ENCODE assay signal across 7 cellular contexts in the genomic region with DNA sequence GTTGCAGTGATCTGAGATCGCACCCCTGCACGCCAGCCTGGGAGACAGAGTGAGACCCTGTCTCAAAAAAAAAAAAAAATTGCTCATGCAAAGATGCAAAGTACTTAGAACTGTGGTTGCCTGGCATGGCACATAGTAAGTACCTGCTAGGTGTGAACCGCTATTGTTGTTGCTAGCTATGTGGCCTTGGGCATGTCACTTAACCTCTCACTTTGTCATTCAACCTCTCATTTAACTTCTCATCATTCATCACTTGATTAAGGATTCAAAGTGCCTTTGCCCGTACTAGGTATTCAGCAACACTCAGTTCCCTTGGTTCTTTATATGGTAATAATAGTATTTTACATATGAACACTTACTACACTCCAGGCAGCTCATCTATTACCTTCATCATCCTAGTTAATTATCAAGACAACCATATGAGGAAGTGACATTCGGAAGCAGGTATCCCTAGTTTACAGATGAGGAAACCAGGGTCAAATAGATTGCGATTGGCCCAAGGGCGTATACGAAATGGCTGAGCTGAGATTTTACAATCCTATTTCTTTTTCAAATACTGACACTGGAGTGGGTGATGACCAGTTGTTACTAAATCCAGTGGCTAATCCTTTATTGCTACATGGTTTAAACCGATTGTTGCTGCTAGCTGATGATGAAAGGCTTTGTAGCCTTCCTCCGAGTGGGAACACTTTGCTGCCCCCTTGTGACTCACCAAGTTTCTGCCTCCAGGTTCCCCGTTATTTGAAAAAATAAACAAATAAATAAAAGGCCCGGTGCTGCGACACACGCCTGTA. TPM values are rescaled to one million over a fixed set of nuclear protein-coding genes. Genes with fewer than 3 reads are reported as not detected.
DNase-seq lines count a peak whose midpoint lies in the region; ATAC-seq and TF ChIP-seq lines count a peak whose summit lies in the region.

No MANE protein-coding gene starts in this region.

- no peaks in the 10 kb centered on the region for H4K20me1 ChIP-seq in smooth muscle cell (ENCODE audit: low read depth)

- no peak overlapping the region for H3K9ac ChIP-seq in smooth muscle cell (ENCODE audit: low read depth)

- no peaks in the 10 kb centered on the region for H3K9me3 ChIP-seq in SJSA1 (replicated peaks)
- no peaks in the 10 kb centered on the region for H3K9me3 ChIP-seq in smooth muscle cell (replicated peaks; ENCODE audit: low read depth)

- no peak overlapping the region for H3K4me3 ChIP-seq in Jurkat, Clone E6-1 (ENCODE audit: low read length)
- H3K4me3 ChIP-seq in SJSA1 (no peak overlapping the region), smooth muscle cell (no peak overlapping the region)

- DNase-seq in Jurkat, Clone E6-1 (ENCODE audit: low read depth, low spot score): peak; percentile 60
- peak; percentile 43 to 52 for DNase-seq in SJSA1 (ENCODE audit: low read depth in 1 of 2, low spot score in 2 of 2)
- peak; percentile 81 for DNase-seq in activated naive CD4-positive, alpha-beta T cell treated with anti-CD3 and anti-CD28 coated beads for 36 hours
- DNase-seq in left ventricle myocardium superior: peak; percentile 50
- DNase-seq in smooth muscle cell (lab: John Stamatoyannopoulos, UW; ENCODE audit: unreplicated experiment): peak; percentile 2

- H3K36me3 ChIP-seq in SJSA1: no peaks in the 10 kb centered on the region
- H3K36me3 ChIP-seq in smooth muscle cell (ENCODE audit: low read depth): no peaks in the 10 kb centered on the region

- H3K4me2 ChIP-seq in smooth muscle cell: no peak overlapping the region

- CTCF ChIA-PET in activated naive CD4-positive, alpha-beta T cell treated with anti-CD3 and anti-CD28 coated beads for 36 hours (lab: Charles Lee): interaction anchor here (0.6 to 4.6 kb wide), 37 partner anchors 9 to 248 kb away, joined by 3 to 37 read pairs (median 4); no protein-coding TSS in a partner anchor

- H3K27ac ChIP-seq in SJSA1 (no peak overlapping the region), smooth muscle cell (ENCODE audit: low read depth) (no peak overlapping the region)

- peaks cover 6% of the 10 kb centered on the region for H3K4me1 Mint-ChIP-seq in activated naive CD4-positive, alpha-beta T cell treated with anti-CD3 and anti-CD28 coated beads for 36 hours (ENCODE audit: low read depth)

- no peaks in the 10 kb centered on the region for H3K79me2 ChIP-seq in smooth muscle cell (ENCODE audit: low read depth)

- TF ChIP-seq CTCF in GM12873 (IDR thresholded peaks at IDR 0.05; ENCODE audit: insufficient read depth, low read depth, low read length, missing control alignments) (peak; percentile 72), smooth muscle cell (IDR thresholded peaks at IDR 0.05; ENCODE audit: borderline replicate concordance, insufficient read depth, poor library complexity, severe bottlenecking) (peak; percentile 52)

- ATAC-seq in left ventricle myocardium superior (peak; percentile 51), HG02798 (IDR thresholded peaks at IDR 0.05; ENCODE audit: poor library complexity, unreplicated experiment) (no peak)

- H3K4me1 ChIP-seq in SJSA1 (replicated peaks) (no peaks in the 10 kb centered on the region), smooth muscle cell (ENCODE audit: low read depth) (no peaks in the 10 kb centered on the region)

- 51% methylated on average over 14 of the region's 14 CpGs for WGBS in smooth muscle cell (ENCODE audit: low lambda C conversion rate)

- no peaks in the 10 kb centered on the region for H3K36me3 Mint-ChIP-seq in activated naive CD4-positive, alpha-beta T cell treated with anti-CD3 and anti-CD28 coated beads for 36 hours (ENCODE audit: low read depth)

- H3F3A ChIP-seq in smooth muscle cell (ENCODE audit: low read depth): no peaks in the 10 kb centered on the region

- H3K27ac Mint-ChIP-seq in activated naive CD4-positive, alpha-beta T cell treated with anti-CD3 and anti-CD28 coated beads for 36 hours: no peak overlapping the region

- H3K27me3 Mint-ChIP-seq in activated naive CD4-positive, alpha-beta T cell treated with anti-CD3 and anti-CD28 coated beads for 36 hours (ENCODE audit: low read depth): no peaks in the 10 kb centered on the region

- no peak overlapping the region for H2AFZ ChIP-seq in smooth muscle cell (ENCODE audit: low read depth)

- H3K9me3 Mint-ChIP-seq in activated naive CD4-positive, alpha-beta T cell treated with anti-CD3 and anti-CD28 coated beads for 36 hours: no peaks in the 10 kb centered on the region

- H3K4me3 Mint-ChIP-seq in activated naive CD4-positive, alpha-beta T cell treated with anti-CD3 and anti-CD28 coated beads for 36 hours: no peak overlapping the region

- H3K27me3 ChIP-seq in SJSA1 (replicated peaks) (no peaks in the 10 kb centered on the region), smooth muscle cell (ENCODE audit: low read depth) (no peaks in the 10 kb centered on the region)

- intact Hi-C loops in activated naive CD4-positive, alpha-beta T cell treated with anti-CD3 and anti-CD28 coated beads for 36 hours (cut with micrococcal nuclease): loop anchor here (1.0 to 2.0 kb wide), 4 partner anchors 31 to 213 kb away; no protein-coding TSS in a partner anchor
- intact Hi-C loops in left ventricle myocardium superior (cut with micrococcal nuclease): loop anchor here (10.0 kb wide), 1 partner anchor 215 kb away; no protein-coding TSS in a partner anchor

RNA-seq across cellular contexts. Expression of a gene that starts 28.8 kb away (rescaled TPM):
- polyA plus RNA-seq in Jurkat, Clone E6-1 (2012; ENCODE audit: insufficient read depth, insufficient read length): not detected
- total RNA-seq in SJSA1 (2014; rRNA removed; shearing (Covaris generic)): 0.19 and 1.6 TPM in 2 replicates
- total RNA-seq in activated naive CD4-positive, alpha-beta T cell treated with anti-CD3 and anti-CD28 coated beads for 36 hours: under 1 TPM in 1 of 2 experiments, not detected in 1; 0.30 TPM
- total RNA-seq in left ventricle myocardium superior (0.32 TPM), smooth muscle cell (not detected in 2 replicates)
- 0.33 TPM in 1 of 2 replicates, not detected in the other for polyA plus RNA-seq in smooth muscle cell

RNA-seq across cellular contexts. Expression of a gene that starts 36.6 kb away (rescaled TPM):
- polyA plus RNA-seq in Jurkat, Clone E6-1 (2012; ENCODE audit: insufficient read depth, insufficient read length): 515 TPM
- total RNA-seq in SJSA1 (2014; rRNA removed; shearing (Covaris generic)): 12.9 and 21.2 TPM in 2 replicates
- 100 to 1,000 TPM; 137 to 143 TPM for total RNA-seq in activated naive CD4-positive, alpha-beta T cell treated with anti-CD3 and anti-CD28 coated beads for 36 hours
- total RNA-seq in left ventricle myocardium superior: 7.6 TPM
- 58.1 and 75.1 TPM in 2 replicates for total RNA-seq in smooth muscle cell
- polyA plus RNA-seq in smooth muscle cell: 50.6 and 58.4 TPM in 2 replicates

Comparison
In these comparisons a context has a peak if more than half of its experiments do, and no peak if none do; other contexts are left out.
1. DNase-seq: peak in every context shown above with its lines; median percentile 81 in activated naive CD4-positive, alpha-beta T cell treated with anti-CD3 and anti-CD28 coated beads for 36 hours; 60 in Jurkat, Clone E6-1; 50 in left ventricle myocardium superior; 48 in SJSA1; 2 in smooth muscle cell.